In genomic region chr11:19743622-19744021, GRCh38 we compare ENCODE assay signal across 15 cellular contexts.
"Had no signal": no experiment of that assay in that cellular context is flagged by ENCODE, and none has a peak within 500 bp of the region (broad histone marks: within the 10 kb centered on the region; RNA-seq: fewer than 3 reads in every experiment).

No MANE protein-coding gene starts in this region.

- DNase-seq: left lung; mesenchymal stem cell; midbrain; psoas muscle; retina; stimulated activated CD4-positive, alpha-beta T cell treated with anti-CD3 and anti-CD28 coated beads, Interleukin-4, amount 100 ng/mL, for 1 hour; stimulated activated CD8-positive, alpha-beta memory T cell treated with anti-CD3 and anti-CD28 coated beads, Interleukin-4, amount 100 ng/mL, for 48 hours; stimulated activated naive CD8-positive, alpha-beta T cell treated with anti-CD3 and anti-CD28 coated beads, Interleukin-15, Interleukin-2, amounts not matched to agents 100 U/mL and 50 U/mL, for 24 hours had no signal

- H3K4me3 Mint-ChIP-seq: dendritic cell treated with granulocyte-macrophage colony-stimulating factor and Interleukin-4, amounts not matched to agents 40 ng/mL and 50 ng/mL, for 4 days; stimulated activated effector memory CD8-positive, alpha-beta T cell treated with anti-CD3 and anti-CD28 coated beads, Interleukin-12 subunit alpha, Interleukin-12 subunit beta, amount 100 ng/mL, for 72 hours had no signal

- H3K36me3 Mint-ChIP-seq: stimulated activated effector memory CD8-positive, alpha-beta T cell treated with anti-CD3 and anti-CD28 coated beads, Interleukin-12 subunit alpha, Interleukin-12 subunit beta, amount 100 ng/mL, for 72 hours had no signal

- H3K4me1 ChIP-seq: psoas muscle had no signal

- H3K27ac Mint-ChIP-seq: dendritic cell treated with granulocyte-macrophage colony-stimulating factor and Interleukin-4, amounts not matched to agents 40 ng/mL and 50 ng/mL, for 4 days; stimulated activated effector memory CD8-positive, alpha-beta T cell treated with anti-CD3 and anti-CD28 coated beads, Interleukin-12 subunit alpha, Interleukin-12 subunit beta, amount 100 ng/mL, for 72 hours had no signal

- H3K27ac ChIP-seq: left lung, neutrophil, psoas muscle, suprapubic skin, tibial nerve had no signal

- H3K36me3 ChIP-seq: left lung, neutrophil, suprapubic skin had no signal

- H3K27me3 Mint-ChIP-seq: dendritic cell treated with granulocyte-macrophage colony-stimulating factor and Interleukin-4, amounts not matched to agents 40 ng/mL and 50 ng/mL, for 4 days had no signal

- H3K27me3 ChIP-seq: left lung, suprapubic skin, tibial nerve had no signal

- ATAC-seq: left lung; stimulated activated effector memory CD8-positive, alpha-beta T cell treated with anti-CD3 and anti-CD28 coated beads, Interleukin-12 subunit alpha, Interleukin-12 subunit beta, amount 100 ng/mL, for 72 hours; stimulated activated naive CD8-positive, alpha-beta T cell treated with anti-CD3 and anti-CD28 coated beads, Interleukin-15, Interleukin-2, amounts not matched to agents 100 U/mL and 50 U/mL, for 24 hours had no signal

- H3K9me3 Mint-ChIP-seq: dendritic cell treated with granulocyte-macrophage colony-stimulating factor and Interleukin-4, amounts not matched to agents 40 ng/mL and 50 ng/mL, for 4 days; stimulated activated effector memory CD8-positive, alpha-beta T cell treated with anti-CD3 and anti-CD28 coated beads, Interleukin-12 subunit alpha, Interleukin-12 subunit beta, amount 100 ng/mL, for 72 hours had no signal

- H3K4me1 Mint-ChIP-seq: stimulated activated effector memory CD8-positive, alpha-beta T cell treated with anti-CD3 and anti-CD28 coated beads, Interleukin-12 subunit alpha, Interleukin-12 subunit beta, amount 100 ng/mL, for 72 hours had no signal

- H3K4me3 ChIP-seq: left lung, lung, psoas muscle, smooth muscle cell, suprapubic skin, tibial nerve had no signal

- H3K9me3 ChIP-seq: left lung, neutrophil, psoas muscle, suprapubic skin, tibial nerve had no signal
